In genomic region chr5:72465601-72466563, GRCh38 we compare ENCODE assay signal across 9 cellular contexts. TPM values are rescaled to one million over a fixed set of nuclear protein-coding genes. Genes with fewer than 3 reads are reported as not detected.
DNase-seq lines count a peak whose midpoint lies in the region; ATAC-seq, FAIRE-seq and TF ChIP-seq lines count a peak whose summit lies in the region.
"Had no signal": no experiment of that assay in that cellular context is flagged by ENCODE, and none has a peak within 500 bp of the region (broad histone marks: within the 10 kb centered on the region; RNA-seq: fewer than 3 reads in every experiment).

No MANE protein-coding gene starts in this region.

- peak overlapping the region; percentile 61 for H3K9ac ChIP-seq in GM12878 (ENCODE audit: control insufficient read depth, insufficient read depth, low read length)

- CTCF ChIA-PET in GM12878 (lab: Yijun Ruan, JAX) = interaction anchor here (0.7 to 5.3 kb wide), 11 partner anchors 9 to 221 kb away, joined by 3 to 24 read pairs (median 3); no protein-coding TSS in a partner anchor

- intact Hi-C loops in GM12878 (cut with micrococcal nuclease; ENCODE audit: unreplicated experiment) (loop anchor here (1.0 to 5.0 kb wide), 7 partner anchors 8 to 118 kb away; partner anchors contain the start of gene ZNF366), vagina (cut with DNase I) (no loop called here), sigmoid colon (cut with DNase I) (no loop called here)

- RAD21 ChIA-PET in GM12878 (lab: Charles Lee; ENCODE audit: unreplicated experiment) = interaction anchor here (0.6 to 6.9 kb wide), 26 partner anchors 8 to 352 kb away, joined by 3 to 38 read pairs (median 4); partner anchors contain the start of gene ZNF366

- POLR2A ChIA-PET in GM12878 (lab: Charles Lee) = interaction anchor here (0.8 to 5.6 kb wide), 6 partner anchors 9 to 58 kb away, joined by 3 to 36 read pairs (median 7); no protein-coding TSS in a partner anchor

- TF ChIP-seq RAD21 in GM12878 (IDR thresholded peaks at IDR 0.05; ENCODE audit: insufficient read depth, low read depth, low read length) = peak; percentile 35; the same call in 1 of the 2 replicates

- H4K20me1 ChIP-seq in GM12878 (ENCODE audit: control insufficient read depth, insufficient read depth) = no peaks in the 10 kb centered on the region

- BruUV-seq in GM12878 (replicated peaks; lab: Mats Ljungman, UMichigan) = TSS peak; percentile 62

- no peak for TF ChIP-seq CTCF in GM12878 (IDR thresholded peaks at IDR 0.05 in 2 of 3, conservative IDR thresholded peaks at IDR 0.05 in 1 of 3; ENCODE audit: control insufficient read depth in 2 of 3, extremely low read depth in 1 of 3, insufficient read depth in 1 of 3, low read depth in 3 of 3, low read length in 3 of 3)
- no peak for TF ChIP-seq CTCF in vagina (IDR thresholded peaks at IDR 0.05)
- no peak for TF ChIP-seq CTCF in sigmoid colon (IDR thresholded peaks at IDR 0.05)
- TF ChIP-seq CTCF in tibial nerve (IDR thresholded peaks at IDR 0.05) = no peak

- H3K27ac ChIP-seq in GM12878 (ENCODE audit: control insufficient read depth, insufficient read depth) = peak overlapping the region; percentile 98
- H3K27ac ChIP-seq in vagina = no peak overlapping the region
- no peak overlapping the region for H3K27ac ChIP-seq in sigmoid colon
- H3K27ac ChIP-seq in tibial nerve = peak overlapping the region in 1 of 4 donors; percentile 16

- peak; percentile 39; the same call in 1 of the 2 replicates for TF ChIP-seq POLR2A in GM12878 (IDR thresholded peaks at IDR 0.05; ENCODE audit: low read depth, low read length)
- no peak for TF ChIP-seq POLR2A in vagina (IDR thresholded peaks at IDR 0.05)
- no peak for TF ChIP-seq POLR2A in sigmoid colon (IDR thresholded peaks at IDR 0.05)
- TF ChIP-seq POLR2A in tibial nerve (IDR thresholded peaks at IDR 0.05) = no peak

- no peaks in the 10 kb centered on the region for H3K79me2 ChIP-seq in GM12878 (ENCODE audit: control insufficient read depth, insufficient read depth, low read length)

- H2AFZ ChIP-seq in GM12878 (ENCODE audit: control insufficient read depth, low read depth, low read length) = peak overlapping the region; percentile 2; the same call in 1 of the 2 replicates

- H3K9me3 ChIP-seq in GM12878 (replicated peaks; ENCODE audit: control insufficient read depth, insufficient read depth, low read length) = no peaks in the 10 kb centered on the region
- H3K9me3 ChIP-seq in vagina = no peaks in the 10 kb centered on the region
- no peaks in the 10 kb centered on the region for H3K9me3 ChIP-seq in sigmoid colon
- no peaks in the 10 kb centered on the region for H3K9me3 ChIP-seq in tibial nerve

- SMC1A ChIA-PET in GM12878 (lab: Charles Lee; ENCODE audit: uncharacterized antibody, unreplicated experiment) = interaction anchor here (0.8 to 8.3 kb wide), 23 partner anchors 10 to 352 kb away, joined by 3 to 141 read pairs (median 4); partner anchors contain the start of gene ZNF366

- ATAC-seq in GM19351 (IDR thresholded peaks at IDR 0.05; ENCODE audit: unreplicated experiment) (peak; percentile 72), HG03196 (IDR thresholded peaks at IDR 0.05; ENCODE audit: unreplicated experiment) (peak; percentile 59), GM12878 (peak; percentile 83)
- ATAC-seq: HCT116 had no signal

- TF ChIP-seq EP300 in GM12878 (IDR thresholded peaks at IDR 0.05; ENCODE audit: borderline replicate concordance in 1 of 2, control insufficient read depth in 1 of 2, low read depth in 2 of 2, low read length in 2 of 2) (peak; percentile 85 to 92), sigmoid colon (IDR thresholded peaks at IDR 0.05) (no peak), tibial nerve (IDR thresholded peaks at IDR 0.05) (no peak)

- H3K4me1 ChIP-seq in GM12878 (ENCODE audit: control insufficient read depth, insufficient read depth, low read length) (peaks cover 44% of the 10 kb centered on the region), vagina (peaks cover 11% of the 10 kb centered on the region), sigmoid colon (no peaks in the 10 kb centered on the region), tibial nerve (peaks cover 0 to 8% (median 0%) of the 10 kb centered on the region in 4 donors)

- no peaks in the 10 kb centered on the region for H3K36me3 ChIP-seq in GM12878 (ENCODE audit: control insufficient read depth in 2 of 2, insufficient read depth in 2 of 2, low read length in 1 of 2)
- H3K36me3 ChIP-seq in vagina = no peaks in the 10 kb centered on the region
- no peaks in the 10 kb centered on the region for H3K36me3 ChIP-seq in sigmoid colon
- H3K36me3 ChIP-seq in tibial nerve = no peaks in the 10 kb centered on the region

- in situ Hi-C loops in GM12878 (cut with MboI) = no loop called here

- peak; percentile 85 for FAIRE-seq in GM12878 (lab: Jason Lieb, UNC)

- H3K4me3 ChIP-seq in GM12878 (peak overlapping the region; percentile 43), vagina (no peak overlapping the region), sigmoid colon (no peak overlapping the region), tibial nerve (no peak overlapping the region)

- peak overlapping the region; percentile 87 for H3K4me2 ChIP-seq in GM12878 (ENCODE audit: control insufficient read depth, insufficient read depth)

- WGBS in GM12878 (ENCODE audit: insufficient coverage, insufficient replicate concordance, low lambda C conversion rate, missing lambda C conversion rate) = 4% methylated on average over 10 of the region's 10 CpGs
- 75 to 90% methylated on average over 10 of the region's 10 CpGs for WGBS in sigmoid colon, 2 donors
- 76% methylated on average over 10 of the region's 10 CpGs for WGBS in tibial nerve, 2 donors

- DNase-seq in Daoy (ENCODE audit: low read depth) (peak; percentile 54), GM12878 (ENCODE audit: low read depth, low spot score) (peak; percentile 92), vagina (ENCODE audit: extremely low spot score in 2 of 2) (no peak), sigmoid colon (no peak), NCI-H1436 (lab: John Stamatoyannopoulos, UW) (no peak), tibial nerve (ENCODE audit: low spot score in 2 of 2) (no peak)

- H3K27me3 ChIP-seq in GM12878 (replicated peaks in 1 of 2; ENCODE audit: control insufficient read depth in 2 of 2, insufficient read depth in 2 of 2, low read length in 1 of 2) (no peaks in the 10 kb centered on the region), vagina (no peaks in the 10 kb centered on the region), sigmoid colon (no peaks in the 10 kb centered on the region), tibial nerve (no peaks in the 10 kb centered on the region)

TF ChIP-seq in GM12878, 131 proteins besides CTCF, POLR2A, EP300 and RAD21 (continues in another document):
- peak; percentile 71 for TF ChIP-seq MXI1 (IDR thresholded peaks at IDR 0.05; ENCODE audit: low read depth, low read length)
- no peak for TF ChIP-seq SREBF2 (IDR thresholded peaks at IDR 0.05; ENCODE audit: low read length)
- no peak for TF ChIP-seq ZBTB11 (CRISPR knock-in tag; IDR thresholded peaks at IDR 0.05)
- TF ChIP-seq BHLHE40 (IDR thresholded peaks at IDR 0.05; ENCODE audit: borderline replicate concordance in 1 of 2, low read depth in 2 of 2, low read length in 1 of 2) = peak; percentile 36 to 66; a peak in 3 of 4 replicates
- TF ChIP-seq CBX3 (IDR thresholded peaks at IDR 0.05; ENCODE audit: borderline replicate concordance, low read depth) = no peak
- TF ChIP-seq SPI1 (IDR thresholded peaks at IDR 0.05; ENCODE audit: borderline replicate concordance, insufficient read depth, low read depth, low read length) = peak; percentile 98

RNA-seq across cellular contexts. Expression of gene ZNF366, which starts 41.3 kb away (rescaled TPM):
- total RNA-seq in Daoy (2014; rRNA removed; shearing (Covaris generic)) = not detected in 2 replicates
- not detected in 2 replicates for total RNA-seq in GM12878 (2013; cell fraction: nucleolus; rRNA removed)
- total RNA-seq in GM12878 (2014; rRNA removed) = 0.06 TPM in 1 of 2 replicates, not detected in the other
- total RNA-seq in GM12878 (2014; rRNA removed; fragmentation: Illumina TruSeq; extraction: Trizol) = 0.05 TPM in 1 of 2 replicates, not detected in the other
- 0.18 TPM in 1 of 2 replicates, not detected in the other for total RNA-seq in GM12878 (2021)
- polyA plus RNA-seq in GM12878 (2011; ENCODE audit: low read depth) = not detected
- not detected in 2 replicates for polyA plus RNA-seq in GM12878 (2011; rRNA removed)
- polyA plus RNA-seq in GM12878 (2011; cell fraction: cytosol; rRNA removed) = not detected in 2 replicates
- not detected in 2 replicates for polyA plus RNA-seq in GM12878 (2011; cell fraction: nucleus; rRNA removed)
- 0.04 and 0.08 TPM in 2 replicates for polyA plus RNA-seq in GM12878 (2012)
- 0.01 and 0.10 TPM in 2 replicates for polyA plus RNA-seq in GM12878 (2014; fragmentation: Illumina TruSeq; extraction: Trizol)
- not detected for polyA plus RNA-seq in GM12878 (2014; fragmentation: Nextera tagmentation; extraction: Ambion mirVana)
- 0.03 TPM in 1 of 2 replicates, not detected in the other for polyA plus RNA-seq in GM12878 (2014; rRNA removed)
- not detected for polyA plus RNA-seq in GM12878 (2016; fragmentation: Nextera tagmentation; extraction: Ambion mirVana)
- polyA minus RNA-seq in GM12878 (2011; rRNA and poly(A)+ RNA removed) = not detected in 2 replicates
- not detected in 2 replicates for polyA minus RNA-seq in GM12878 (2011; cell fraction: cytosol; rRNA and poly(A)+ RNA removed)
- not detected in 2 replicates for polyA minus RNA-seq in GM12878 (2011; cell fraction: nucleus; rRNA and poly(A)+ RNA removed)
- total RNA-seq in vagina = 3.2 TPM
- 1 to 10 TPM; 1.8 to 3.9 (median 2.0) TPM for total RNA-seq in sigmoid colon
- 1 to 10 TPM in 1 of 3 donors, under 1 TPM in 2; 0.46 to 1.6 (median 0.60) TPM for polyA plus RNA-seq in sigmoid colon
- total RNA-seq in tibial nerve = 10 to 100 TPM in 1 of 4 donors, 1 to 10 TPM in 3; 3.3 to 10.6 (median 5.2) TPM

Comparison
In these comparisons a context has a peak if more than half of its experiments do, and no peak if none do; other contexts are left out.
1. DNase-seq: peak in Daoy (single experiment) and GM12878 (single experiment); none in vagina (0 of 2), sigmoid colon (single experiment), NCI-H1436 (single experiment) and tibial nerve (0 of 2).
2. Peak in every context shown above with its lines, with median percentiles within 50 percentile points of each other: ATAC-seq.